7 cellular contexts compared by ENCODE assay signal in genomic region chr2:170812716-170813585, GRCh38. TPM values are rescaled to one million over a fixed set of nuclear protein-coding genes. Genes with fewer than 3 reads are reported as not detected.
A peak's percentile ranks its signal among the peaks of the same experiment; 100 is the strongest.
DNase-seq lines count a peak whose midpoint lies in the region; ATAC-seq, FAIRE-seq and TF ChIP-seq lines count a peak whose summit lies in the region.

No MANE protein-coding gene starts in this region.

- H3K4me3 ChIP-seq in Panc1 (ENCODE audit: low read depth in 2 of 2, low read length in 2 of 2) (no peak overlapping the region), dorsolateral prefrontal cortex (peak overlapping the region in 34 of 59 donors; percentile 5 to 71 (median 29)), lung (no peak overlapping the region)

- peak; percentile 61 for TF ChIP-seq CTCF in LNCAP (IDR thresholded peaks at IDR 0.05)
- peak; percentile 77 for TF ChIP-seq CTCF in Panc1 (IDR thresholded peaks at IDR 0.05)
- TF ChIP-seq CTCF in dorsolateral prefrontal cortex (IDR thresholded peaks at IDR 0.05 in 54 of 56, conservative IDR thresholded peaks at IDR 0.05 in 2 of 56; ENCODE audit: low read depth in 1 of 56, partially characterized antibody in 56 of 56) = peak; percentile 76 to 96 (median 89)
- TF ChIP-seq CTCF in lung (IDR thresholded peaks at IDR 0.05; ENCODE audit: control extremely low read depth, extremely low read depth) = peak; percentile 72

- H3K36me3 ChIP-seq in Panc1 (ENCODE audit: control insufficient read depth, insufficient read depth, low read length) (no peaks in the 10 kb centered on the region; the same call in 1 of the 2 replicates), lung (ENCODE audit: control insufficient read depth in 2 of 2, insufficient read depth in 2 of 2, low read length in 2 of 2) (no peaks in the 10 kb centered on the region)

- in situ Hi-C loops in Panc1 (cut with HindIII; ENCODE audit: low pct_unique_long_range_greater_than_20kb, low sequenced_read_pairs) = no loop called here

- ATAC-seq in Panc1 (no peak), lung (ENCODE audit: insufficient read depth, low FRiP score) (no peak), GM21529 (IDR thresholded peaks at IDR 0.05; ENCODE audit: unreplicated experiment) (no peak), GM21528 (IDR thresholded peaks at IDR 0.05; ENCODE audit: low FRiP score, unreplicated experiment) (no peak)

- H3K4me1 ChIP-seq in Panc1 (ENCODE audit: control insufficient read depth, insufficient read depth, low read length) (peaks cover 2% of the 10 kb centered on the region), lung (ENCODE audit: control insufficient read depth in 2 of 2, insufficient read depth in 2 of 2, low read length in 2 of 2) (peaks cover 0 to 17% of the 10 kb centered on the region in 2 donors)

- H3K27me3 ChIP-seq in Panc1 (ENCODE audit: control insufficient read depth, insufficient read depth, low read length) (no peaks in the 10 kb centered on the region; the same call in none of the 2 replicates), dorsolateral prefrontal cortex (peaks cover 8 to 64% (median 50%) of the 10 kb centered on the region in 45 donors), lung (ENCODE audit: control insufficient read depth, insufficient read depth) (peaks cover 5% of the 10 kb centered on the region)

- POLR2A ChIA-PET in Panc1 (lab: Charles Lee) = no interaction called here

- no peaks in the 10 kb centered on the region for H3K9me3 ChIP-seq in Panc1 (ENCODE audit: control insufficient read depth, insufficient read depth, low read depth, low read length)
- no peaks in the 10 kb centered on the region for H3K9me3 ChIP-seq in lung (ENCODE audit: control insufficient read depth in 2 of 2, insufficient read depth in 1 of 2, low read length in 1 of 2)

- peak; percentile 96 for FAIRE-seq in G401.6 (lab: Jason Lieb, UNC)

- 5 to 6% methylated on average over 14 of the region's 14 CpGs for WGBS in lung, 2 donors

- intact Hi-C loops in Panc1 (cut with micrococcal nuclease; ENCODE audit: unreplicated experiment) = loop anchor here (2.0 to 10.0 kb wide), 3 partner anchors 98 to 442 kb away; partner anchors contain the start of gene SP5
- intact Hi-C loops in dorsolateral prefrontal cortex (cut with DNase I) = loop anchor here (1.0 to 10.0 kb wide), 7 partner anchors 98 to 588 kb away; partner anchors contain the start of gene SP5 (in 1 of the 2)

- no TSS peak for BruUV-seq in Panc1 (replicated peaks; lab: Mats Ljungman, UMichigan)

- CTCF ChIA-PET in Panc1 (lab: Charles Lee) = interaction anchor here (0.6 to 0.8 kb wide), 4 partner anchors 14 to 435 kb away, joined by 3 read pairs; no protein-coding TSS in a partner anchor

- H3K27ac ChIP-seq in Panc1 (ENCODE audit: low read length) = no peak overlapping the region
- peak overlapping the region in 13 of 59 donors; percentile 1 to 61 (median 38) for H3K27ac ChIP-seq in dorsolateral prefrontal cortex
- no peak overlapping the region for H3K27ac ChIP-seq in lung (ENCODE audit: low read depth in 1 of 2, low read length in 1 of 2)

- DNase-seq in Panc1 (ENCODE audit: low read depth, low spot score) (no peak), dorsolateral prefrontal cortex (peak in 1 of 10 donors; percentile 17), lung (ENCODE audit: low spot score) (peak; percentile 50)

RNA-seq across cellular contexts. Expression of gene GAD1, which starts 3.7 kb away (rescaled TPM):
- total RNA-seq in Panc1 (2021; ENCODE audit: unreplicated experiment) (12.5 TPM), dorsolateral prefrontal cortex (100 to 1,000 TPM in 53 of 120 experiments, 10 to 100 TPM in 67; 22.4 to 164 (median 94.0) TPM), lung (1 to 10 TPM in 1 of 2 donors, under 1 TPM in 1; 0.80 to 1.4 TPM)
- 10.1 TPM for polyA plus RNA-seq in Panc1 (2012; ENCODE audit: insufficient read length)
- under 1 TPM; 0.08 to 0.22 TPM for polyA plus RNA-seq in lung

RNA-seq across cellular contexts. Expression of gene ERICH2, which starts 42.8 kb away (rescaled TPM):
- total RNA-seq in Panc1 (2021; ENCODE audit: unreplicated experiment) (0.74 TPM), dorsolateral prefrontal cortex (1 to 10 TPM in 87 of 120 experiments, under 1 TPM in 13, not detected in 20; 0.84 to 5.8 (median 1.9) TPM), lung (10 to 100 TPM in 1 of 2 donors, 1 to 10 TPM in 1; 5.6 to 17.0 TPM)
- 1.1 TPM for polyA plus RNA-seq in Panc1 (2012; ENCODE audit: insufficient read length)
- polyA plus RNA-seq in lung = 10 to 100 TPM in 1 of 2 donors, 1 to 10 TPM in 1; 4.6 to 34.9 TPM

Comparison
In these comparisons a context has a peak if more than half of its experiments do, and no peak if none do; other contexts are left out.
1. H3K4me3 ChIP-seq: peak in dorsolateral prefrontal cortex (34 of 59); none in Panc1 (0 of 2) and lung (single experiment).
2. Peak in every context shown above with its lines, with median percentiles within 50 percentile points of each other: CTCF ChIP-seq.